In the genomic region with DNA sequence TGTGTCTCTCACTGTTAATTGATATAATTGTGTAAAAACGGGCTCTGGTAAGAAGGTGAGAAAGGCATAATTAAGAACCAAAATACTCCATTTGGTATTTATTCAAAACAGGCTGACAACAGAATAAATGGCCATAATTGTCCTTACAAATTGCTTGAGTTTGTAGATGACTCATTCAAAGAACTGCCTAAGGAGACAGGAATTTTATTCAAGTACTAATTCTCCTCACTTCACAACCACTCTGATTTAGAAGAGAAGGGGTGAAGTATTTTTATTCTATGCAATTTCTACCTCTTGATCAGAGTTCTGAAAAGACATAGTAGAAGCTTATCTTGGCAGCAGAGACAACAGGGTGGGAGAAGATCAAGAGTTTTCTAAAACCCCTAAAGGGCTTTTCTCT, we compare ENCODE assay signal across 20 cellular contexts. TPM values are rescaled to one million over a fixed set of nuclear protein-coding genes. Genes with fewer than 3 reads are reported as not detected.
DNase-seq lines count a peak whose midpoint lies in the region; ATAC-seq, FAIRE-seq and TF ChIP-seq lines count a peak whose summit lies in the region.
"Had no signal": no experiment of that assay in that cellular context is flagged by ENCODE, and none has a peak within 500 bp of the region (broad histone marks: within the 10 kb centered on the region; RNA-seq: fewer than 3 reads in every experiment).

No MANE protein-coding gene starts in this region.

- H3K27me3 ChIP-seq in bronchial epithelial cell (ENCODE audit: control insufficient read depth, insufficient read depth, low read length) (no peaks in the 10 kb centered on the region), lung (ENCODE audit: control insufficient read depth, insufficient read depth) (no peaks in the 10 kb centered on the region), ovary (no peaks in the 10 kb centered on the region), dorsolateral prefrontal cortex (peaks cover 0 to 35% (median 2%) of the 10 kb centered on the region in 45 donors)
- H3K27me3 ChIP-seq: ascending aorta, neutrophil had no signal

- TF ChIP-seq CTCF in bronchial epithelial cell (IDR thresholded peaks at IDR 0.05; ENCODE audit: insufficient read depth, low read length, severe bottlenecking) = no peak
- TF ChIP-seq CTCF in lung (IDR thresholded peaks at IDR 0.05; ENCODE audit: control extremely low read depth, extremely low read depth) = no peak
- no peak for TF ChIP-seq CTCF in ovary (IDR thresholded peaks at IDR 0.05)
- TF ChIP-seq CTCF in dorsolateral prefrontal cortex (IDR thresholded peaks at IDR 0.05 in 54 of 56, conservative IDR thresholded peaks at IDR 0.05 in 2 of 56; ENCODE audit: low read depth in 1 of 56, partially characterized antibody in 56 of 56) = no peak

- H3K4me3 Mint-ChIP-seq in stimulated activated memory B cell treated with anti-CD40 and anti-IgM and Interleukin-4, amounts not matched to agents 10 μg/mL and 1 μg/mL and 100 μg/mL, for 72 hours = no peak overlapping the region
- H3K4me3 Mint-ChIP-seq: H9 had no signal

- no peaks in the 10 kb centered on the region for H3K36me3 ChIP-seq in bronchial epithelial cell (ENCODE audit: control insufficient read depth, insufficient read depth, low read length)
- H3K36me3 ChIP-seq in lung (ENCODE audit: control insufficient read depth in 2 of 2, insufficient read depth in 2 of 2, low read length in 2 of 2) = no peaks in the 10 kb centered on the region
- H3K36me3 ChIP-seq in ovary = no peaks in the 10 kb centered on the region
- H3K36me3 ChIP-seq: ascending aorta, neutrophil had no signal

- peak; percentile 39 for ATAC-seq in lung (ENCODE audit: insufficient read depth, low FRiP score)
- no peak for ATAC-seq in activated naive CD4-positive, alpha-beta T cell treated with anti-CD3 and anti-CD28 coated beads, Interleukin-2, amount 50 U/mL, for 72 hours
- ATAC-seq in stimulated activated memory B cell treated with anti-CD40 and anti-IgM and Interleukin-4, amounts not matched to agents 10 μg/mL and 1 μg/mL and 100 μg/mL, for 72 hours = no peak
- ATAC-seq: sciatic nerve had no signal

- no peaks in the 10 kb centered on the region for H3K4me1 ChIP-seq in lung (ENCODE audit: control insufficient read depth in 2 of 2, insufficient read depth in 2 of 2, low read length in 2 of 2)
- peaks cover 2% of the 10 kb centered on the region for H3K4me1 ChIP-seq in ovary (ENCODE audit: insufficient read depth)
- H3K4me1 ChIP-seq: ascending aorta had no signal

- FAIRE-seq in bronchial epithelial cell (lab: Jason Lieb, UNC) = no peak

- in situ Hi-C loops in Caki2 (cut with HindIII; ENCODE audit: low pct_unique_long_range_greater_than_20kb, low sequenced_read_pairs) = no loop called here

- H3K36me3 Mint-ChIP-seq in activated naive CD4-positive, alpha-beta T cell treated with anti-CD3 and anti-CD28 coated beads, Interleukin-2, amount 50 U/mL, for 72 hours = no peaks in the 10 kb centered on the region
- peaks cover 9% of the 10 kb centered on the region for H3K36me3 Mint-ChIP-seq in stimulated activated memory B cell treated with anti-CD40 and anti-IgM and Interleukin-4, amounts not matched to agents 10 μg/mL and 1 μg/mL and 100 μg/mL, for 72 hours

- no peak overlapping the region for H3K4me3 ChIP-seq in bronchial epithelial cell (ENCODE audit: low read depth, low read length)
- no peak overlapping the region for H3K4me3 ChIP-seq in lung
- H3K4me3 ChIP-seq in ovary = no peak overlapping the region
- H3K4me3 ChIP-seq in dorsolateral prefrontal cortex = no peak overlapping the region
- H3K4me3 ChIP-seq: ascending aorta; BLaER1 treated with 17β-estradiol and CSF1 and Interleukin-3, amounts not matched to agents 10 nM and 100 nM; PC-9 had no signal

- intact Hi-C loops in ovary (cut with DNase I) = no loop called here
- intact Hi-C loops in dorsolateral prefrontal cortex (cut with DNase I) = no loop called here

- no peak overlapping the region for H3K27ac Mint-ChIP-seq in activated naive CD4-positive, alpha-beta T cell treated with anti-CD3 and anti-CD28 coated beads, Interleukin-2, amount 50 U/mL, for 72 hours
- H3K27ac Mint-ChIP-seq in stimulated activated memory B cell treated with anti-CD40 and anti-IgM and Interleukin-4, amounts not matched to agents 10 μg/mL and 1 μg/mL and 100 μg/mL, for 72 hours = no peak overlapping the region
- H3K27ac Mint-ChIP-seq: activated T-helper 2 cell treated with anti-CD3 and anti-CD28 coated beads, Interferon-gamma antibody, Interleukin-2, Interleukin-4, amounts not matched to agents 10 μg/mL and 5 μg/mL and 100 μg/mL, durations not matched to agents 14 hours and 24 hours and 36 hours had no signal

- WGBS in lung, 2 donors = 40 to 89% methylated on average over 1 of the region's 1 CpG
- 31 to 47% (median 41%) methylated on average over 1 of the region's 1 CpG for WGBS in ovary, 3 donors

- H3K27ac ChIP-seq in lung (ENCODE audit: low read depth in 1 of 2, low read length in 1 of 2) (no peak overlapping the region), ovary (no peak overlapping the region), dorsolateral prefrontal cortex (no peak overlapping the region)
- H3K27ac ChIP-seq: ascending aorta; BLaER1 treated with 17β-estradiol and CSF1 and Interleukin-3, amounts not matched to agents 10 nM and 100 nM; KMS-11; neutrophil; PC-9 had no signal

- no peaks in the 10 kb centered on the region for H3K27me3 Mint-ChIP-seq in stimulated activated memory B cell treated with anti-CD40 and anti-IgM and Interleukin-4, amounts not matched to agents 10 μg/mL and 1 μg/mL and 100 μg/mL, for 72 hours

- H3K9me3 ChIP-seq in lung (ENCODE audit: control insufficient read depth in 2 of 2, insufficient read depth in 1 of 2, low read length in 1 of 2) (no peaks in the 10 kb centered on the region), ovary (no peaks in the 10 kb centered on the region)
- H3K9me3 ChIP-seq: ascending aorta, neutrophil had no signal

- peaks cover 30% of the 10 kb centered on the region for H3K4me1 Mint-ChIP-seq in stimulated activated memory B cell treated with anti-CD40 and anti-IgM and Interleukin-4, amounts not matched to agents 10 μg/mL and 1 μg/mL and 100 μg/mL, for 72 hours

- no peaks in the 10 kb centered on the region for H3K9me3 Mint-ChIP-seq in activated naive CD4-positive, alpha-beta T cell treated with anti-CD3 and anti-CD28 coated beads, Interleukin-2, amount 50 U/mL, for 72 hours
- H3K9me3 Mint-ChIP-seq in stimulated activated memory B cell treated with anti-CD40 and anti-IgM and Interleukin-4, amounts not matched to agents 10 μg/mL and 1 μg/mL and 100 μg/mL, for 72 hours = no peaks in the 10 kb centered on the region
- H3K9me3 Mint-ChIP-seq: activated T-helper 2 cell treated with anti-CD3 and anti-CD28 coated beads, Interferon-gamma antibody, Interleukin-2, Interleukin-4, amounts not matched to agents 10 μg/mL and 5 μg/mL and 100 μg/mL, durations not matched to agents 14 hours and 24 hours and 36 hours had no signal

- DNase-seq in Caki2 (ENCODE audit: low read depth) (peak; percentile 5), LHCN-M2 (ENCODE audit: low read depth) (peak; percentile 27), bronchial epithelial cell (ENCODE audit: low read depth) (peak; percentile 50), lung (ENCODE audit: low spot score) (no peak), ovary (no peak), dorsolateral prefrontal cortex (no peak)
- DNase-seq in activated naive CD4-positive, alpha-beta T cell treated with anti-CD3 and anti-CD28 coated beads, Interleukin-2, amount 50 U/mL, for 72 hours (ENCODE audit: low spot score in 2 of 2) = no peak
- DNase-seq: H9; midbrain; NCI-H1694; NCI-H526; PC-9; stimulated activated CD4-positive, alpha-beta T cell treated with anti-CD3 and anti-CD28 coated beads, Interleukin-4, amount 100 ng/mL, for 24 hours had no signal

- TF ChIP-seq POLR2A in ovary (IDR thresholded peaks at IDR 0.05) = no peak

- no peak for TF ChIP-seq EP300 in ovary (IDR thresholded peaks at IDR 0.05)

RNA-seq across cellular contexts. Expression of a gene that starts 43.1 kb away (rescaled TPM):
- total RNA-seq in Caki2 (2014; rRNA removed; shearing (Covaris generic); ENCODE audit: low replicate concordance) = 15.1 and 19.0 TPM in 2 replicates
- total RNA-seq in LHCN-M2 (2014; rRNA removed) = 32.4 and 44.3 TPM in 2 replicates
- 7.1 TPM for polyA plus RNA-seq in LHCN-M2 (2012)
- total RNA-seq in bronchial epithelial cell = 10.0 and 11.3 TPM in 2 replicates
- 10 to 100 TPM; 12.4 to 23.5 TPM for total RNA-seq in lung
- 1 to 10 TPM; 2.6 to 7.7 TPM for polyA plus RNA-seq in lung
- 10 to 100 TPM; 19.9 to 34.7 (median 23.8) TPM for total RNA-seq in ovary
- polyA plus RNA-seq in ovary = 10 to 100 TPM; 13.0 to 17.5 TPM
- 10 to 100 TPM; 19.2 to 20.0 TPM for total RNA-seq in activated naive CD4-positive, alpha-beta T cell treated with anti-CD3 and anti-CD28 coated beads, Interleukin-2, amount 50 U/mL, for 72 hours
- total RNA-seq in dorsolateral prefrontal cortex = 10 to 100 TPM in 12 of 120 experiments, 1 to 10 TPM in 108; 3.2 to 13.8 (median 7.1) TPM

Comparison
In these comparisons a context has a peak if more than half of its experiments do, and no peak if none do; other contexts are left out.
1. DNase-seq: peak in Caki2 (single experiment), LHCN-M2 (single experiment) and bronchial epithelial cell (single experiment); none in lung (single experiment), ovary (0 of 5), activated naive CD4-positive, alpha-beta T cell treated with anti-CD3 and anti-CD28 coated beads, Interleukin-2, amount 50 U/mL, for 72 hours (0 of 2) and dorsolateral prefrontal cortex (0 of 10).